In the genomic region with DNA sequence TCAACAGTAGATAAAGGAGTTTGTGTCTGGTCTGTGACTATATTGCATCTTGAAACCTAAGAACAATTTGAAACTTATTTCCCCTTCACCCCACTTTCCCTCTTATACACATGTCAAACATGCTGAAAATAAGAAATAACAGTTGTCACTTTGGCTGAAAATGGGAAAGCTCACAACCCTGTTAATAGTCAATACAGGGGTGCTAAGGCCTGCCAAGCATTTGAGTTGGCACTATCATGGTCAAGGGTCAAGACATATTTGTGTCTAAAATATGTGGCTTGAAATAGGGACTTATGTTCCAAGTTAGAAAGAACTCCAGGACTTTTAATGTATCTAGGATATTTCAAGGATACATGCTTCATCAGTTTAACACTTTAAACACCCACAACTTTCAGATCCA, we compare ENCODE assay signal across 6 cellular contexts.
"Had no signal": no experiment of that assay in that cellular context is flagged by ENCODE, and none has a peak within 500 bp of the region (broad histone marks: within the 10 kb centered on the region; RNA-seq: fewer than 3 reads in every experiment).

No MANE protein-coding gene starts in this region.

- H3K27ac ChIP-seq: HL-60 had no signal

- DNase-seq: IMR-90, KBM-7, KG1 had no signal

- H3K4me3 ChIP-seq: K562 had no signal

- ATAC-seq: K562 had no signal

- FAIRE-seq: HTR-8/SVneo, K562 had no signal
